Comparison of ENCODE assay signal across 22 cellular contexts in the genomic region with DNA sequence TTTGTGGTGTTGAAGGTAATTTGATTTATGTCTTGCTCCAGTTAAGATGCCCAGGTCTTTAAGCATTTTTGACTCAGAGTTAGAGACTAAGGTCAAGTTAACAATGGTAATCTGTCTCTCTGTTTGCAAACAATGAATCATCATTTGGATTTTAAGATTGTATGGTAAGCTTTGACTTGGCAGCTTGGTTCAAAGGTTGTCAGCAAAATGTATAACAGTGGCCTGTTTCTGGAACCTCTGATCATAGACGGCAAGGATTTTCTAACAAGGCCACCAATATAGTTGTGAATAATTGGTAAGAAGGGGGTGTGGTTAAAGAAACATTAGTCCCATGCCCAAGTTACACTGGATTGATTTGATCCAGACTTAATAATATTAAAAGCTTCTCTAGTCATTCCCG.
A peak's percentile ranks its signal among the peaks of the same experiment; 100 is the strongest.
DNase-seq lines count a peak whose midpoint lies in the region; ATAC-seq and TF ChIP-seq lines count a peak whose summit lies in the region.
"Had no signal": no experiment of that assay in that cellular context is flagged by ENCODE, and none has a peak within 500 bp of the region (broad histone marks: within the 10 kb centered on the region; RNA-seq: fewer than 3 reads in every experiment).

No MANE protein-coding gene starts in this region.

- peak; percentile 88 for ATAC-seq in left colon
- ATAC-seq: activated CD8-positive, alpha-beta T cell treated with anti-CD3 and anti-CD28 coated beads, Interleukin-2, amount 10 ng/mL, durations not matched to agents 7 days and 5 days; foreskin keratinocyte; psoas muscle; stimulated activated effector memory CD8-positive, alpha-beta T cell treated with anti-CD3 and anti-CD28 coated beads, Interleukin-12 subunit alpha, Interleukin-12 subunit beta, amount 100 ng/mL, for 72 hours had no signal

- intact Hi-C loops in left colon (cut with DNase I, micrococcal nuclease): no loop called here

- TF ChIP-seq CTCF in cardiac fibroblast (IDR thresholded peaks at IDR 0.05; ENCODE audit: low read depth, low read length): no peak

- DNase-seq in COLO829 (ENCODE audit: low spot score): peak; percentile 18
- peak; percentile 87 for DNase-seq in HT-29 (ENCODE audit: low spot score)
- DNase-seq in cardiac fibroblast (ENCODE audit: low read depth in 2 of 2): peak; percentile 8 to 33
- DNase-seq in left colon: no peak
- DNase-seq in DMS153 (lab: John Stamatoyannopoulos, UW): no peak
- DNase-seq in SIG-M5 (lab: John Stamatoyannopoulos, UW): no peak
- no peak for DNase-seq in NCI-H1930 (lab: John Stamatoyannopoulos, UW)
- no peak for DNase-seq in activated CD4-positive, alpha-beta T cell treated with anti-CD3 and anti-CD28 coated beads, Interleukin-2, amount 50 U/mL, for 48 hours
- DNase-seq: activated CD4-positive, CD25-positive, alpha-beta regulatory T cell; activated CD8-positive, alpha-beta T cell treated with anti-CD3 and anti-CD28 coated beads, Interleukin-2, amount 10 ng/mL, durations not matched to agents 7 days and 5 days; activated gamma-delta T cell treated with Interleukin-2 at 50 U/mL for 16 hours; adrenal gland; CD4-positive, CD25-positive, alpha-beta regulatory T cell; cortex of kidney; DND-41; foreskin keratinocyte; NCI-H2107; NCI-H524; psoas muscle; stimulated activated CD4-positive, alpha-beta T cell treated with anti-CD3 and anti-CD28 coated beads, Interleukin-2, amount 100 ng/mL, for 24 hours had no signal

- no peak overlapping the region for H3K4me3 ChIP-seq in cardiac fibroblast (replicated peaks in 1 of 2; ENCODE audit: low read depth in 2 of 2, low read length in 2 of 2)
- H3K4me3 ChIP-seq: adrenal gland, cardiac muscle cell, psoas muscle had no signal

Comparison
In these comparisons a context has a peak if more than half of its experiments do, and no peak if none do; other contexts are left out.
1. DNase-seq: peak in COLO829 (single experiment), HT-29 (single experiment) and cardiac fibroblast (2 of 2); none in left colon (0 of 2), DMS153 (single experiment), SIG-M5 (single experiment), NCI-H1930 (0 of 2) and activated CD4-positive, alpha-beta T cell treated with anti-CD3 and anti-CD28 coated beads, Interleukin-2, amount 50 U/mL, for 48 hours (0 of 2).